Comparison of ENCODE assay signal across 24 cellular contexts in genomic region chr1:21001042-21001441, GRCh38.
DNase-seq lines count a peak whose midpoint lies in the region; ATAC-seq and TF ChIP-seq lines count a peak whose summit lies in the region.
"Had no signal": no experiment of that assay in that cellular context is flagged by ENCODE, and none has a peak within 500 bp of the region (broad histone marks: within the 10 kb centered on the region; RNA-seq: fewer than 3 reads in every experiment).

No MANE protein-coding gene starts in this region.

- CTCF ChIA-PET in HEK293 (lab: Yijun Ruan, JAX): no interaction called here

- H3K18ac ChIP-seq in neuronal stem cell (ENCODE audit: low read length): no peak overlapping the region

- WGBS in sigmoid colon, 2 donors: 83 to 85% methylated on average over 2 of the region's 2 CpGs
- no CpG with 5 or more reads among the region's 2 CpGs for WGBS in neuronal stem cell (ENCODE audit: extremely low coverage in 2 of 2, insufficient read length in 2 of 2, insufficient replicate concordance in 1 of 2), 2 donors

- no peaks in the 10 kb centered on the region for H3K79me1 ChIP-seq in neuronal stem cell (ENCODE audit: low read depth, low read length)

- H3K4me3 ChIP-seq in HEK293 (ENCODE audit: low read depth, low read length) (no peak overlapping the region), SK-N-MC (no peak overlapping the region), sigmoid colon (no peak overlapping the region), neuronal stem cell (ENCODE audit: low read length in 2 of 2) (no peak overlapping the region)
- H3K4me3 ChIP-seq: BLaER1 treated with 17β-estradiol and CSF1 and Interleukin-3, amounts not matched to agents 10 nM and 100 nM; GM12878; GM23248 had no signal

- TF ChIP-seq EP300 in sigmoid colon (IDR thresholded peaks at IDR 0.05): no peak

- H4K8ac ChIP-seq in neuronal stem cell (ENCODE audit: low read depth, low read length): no peak overlapping the region

- H3K9me3 ChIP-seq in HEK293 (ENCODE audit: control insufficient read depth, insufficient read depth, low read depth, low read length): no peaks in the 10 kb centered on the region
- no peaks in the 10 kb centered on the region for H3K9me3 ChIP-seq in SK-N-MC (ENCODE audit: low read depth, low read length)
- H3K9me3 ChIP-seq in sigmoid colon: no peaks in the 10 kb centered on the region
- H3K9me3 ChIP-seq in neuronal stem cell (replicated peaks in 1 of 2; ENCODE audit: control insufficient read depth in 2 of 2, insufficient read depth in 1 of 2, low read depth in 1 of 2, low read length in 2 of 2): no peaks in the 10 kb centered on the region
- H3K9me3 ChIP-seq: BLaER1 treated with 17β-estradiol and CSF1 and Interleukin-3, amounts not matched to agents 10 nM and 100 nM; Caco-2 had no signal

- H3K4me2 ChIP-seq in neuronal stem cell (ENCODE audit: insufficient read depth, low read length, poor library complexity, severe bottlenecking): no peak overlapping the region
- H3K4me2 ChIP-seq: BLaER1 treated with 17β-estradiol and CSF1 and Interleukin-3, amounts not matched to agents 10 nM and 100 nM had no signal

- no peak overlapping the region for H2BK15ac ChIP-seq in neuronal stem cell (ENCODE audit: low read length)

- no peaks in the 10 kb centered on the region for H3K9me3 Mint-ChIP-seq in memory B cell
- H3K9me3 Mint-ChIP-seq: CD4-positive, alpha-beta memory T cell had no signal

- TF ChIP-seq CTCF in HEK293 (tag by site-specific recombination; IDR thresholded peaks at IDR 0.05): no peak
- no peak for TF ChIP-seq CTCF in sigmoid colon (IDR thresholded peaks at IDR 0.05)

- H2AFZ ChIP-seq in neuronal stem cell (ENCODE audit: low read length): no peak overlapping the region
- H2AFZ ChIP-seq: GM23248 had no signal

- H3K27ac ChIP-seq in HEK293 (ENCODE audit: extremely low read depth, low read depth, low read length) (no peak overlapping the region), SK-N-MC (peak overlapping the region; percentile 12; the same call in 1 of the 2 replicates), sigmoid colon (peak overlapping the region in 3 of 4 donors; percentile 13 to 48 (median 43)), neuronal stem cell (replicated peaks; ENCODE audit: low read length) (no peak overlapping the region)
- H3K27ac ChIP-seq: BLaER1 treated with 17β-estradiol and CSF1 and Interleukin-3, amounts not matched to agents 10 nM and 100 nM; GM23248; RWPE1 had no signal

- no peak overlapping the region for H3K4ac ChIP-seq in neuronal stem cell (ENCODE audit: low read length)

- no peak overlapping the region for H3K4me3 Mint-ChIP-seq in memory B cell
- H3K4me3 Mint-ChIP-seq: CD4-positive, alpha-beta memory T cell had no signal

- H3K9ac ChIP-seq in SK-N-MC (ENCODE audit: insufficient read length) (no peak overlapping the region), neuronal stem cell (ENCODE audit: low read depth, low read length, poor library complexity) (no peak overlapping the region)
- H3K9ac ChIP-seq: BLaER1 treated with 17β-estradiol and CSF1 and Interleukin-3, amounts not matched to agents 10 nM and 100 nM; GM23248 had no signal

- H3K27ac Mint-ChIP-seq in memory B cell: peak overlapping the region; percentile 9
- H3K27ac Mint-ChIP-seq: CD4-positive, alpha-beta memory T cell had no signal

- H3K36me3 Mint-ChIP-seq in memory B cell: peaks cover 7% of the 10 kb centered on the region

- H2BK120ac ChIP-seq in neuronal stem cell (ENCODE audit: low read depth, low read length): no peak overlapping the region

- no peaks in the 10 kb centered on the region for H3K27me3 Mint-ChIP-seq in memory B cell
- H3K27me3 Mint-ChIP-seq: CD4-positive, alpha-beta memory T cell had no signal

- H4K91ac ChIP-seq in neuronal stem cell (ENCODE audit: low read depth, low read length, poor library complexity): no peak overlapping the region

- intact Hi-C loops in sigmoid colon (cut with DNase I): no loop called here

- H2BK12ac ChIP-seq in neuronal stem cell (ENCODE audit: low read length): no peak overlapping the region

- ATAC-seq in memory B cell (ENCODE audit: low read depth): no peak
- ATAC-seq: GM12878, Panc1 had no signal

- H3K4me1 ChIP-seq in HEK293 (ENCODE audit: control insufficient read depth, insufficient read depth, low read length) (peaks cover 18% of the 10 kb centered on the region; the same call in 1 of the 2 replicates), sigmoid colon (peaks cover 0 to 36% (median 24%) of the 10 kb centered on the region in 4 donors), neuronal stem cell (ENCODE audit: control insufficient read depth in 2 of 2, insufficient read depth in 1 of 2, low read depth in 1 of 2, low read length in 2 of 2) (peaks cover 2% of the 10 kb centered on the region in 2 donors)
- H3K4me1 ChIP-seq: BLaER1 treated with 17β-estradiol and CSF1 and Interleukin-3, amounts not matched to agents 10 nM and 100 nM; Caco-2 had no signal

- no peak overlapping the region for H3K14ac ChIP-seq in neuronal stem cell (ENCODE audit: low read length)

- H3K23ac ChIP-seq in neuronal stem cell (ENCODE audit: low read depth, low read length, poor library complexity): no peak overlapping the region

- H2BK5ac ChIP-seq in neuronal stem cell (ENCODE audit: low read length): no peak overlapping the region

- no peak for TF ChIP-seq POLR2A in sigmoid colon (IDR thresholded peaks at IDR 0.05)

- POLR2A ChIA-PET in HEK293 (lab: Yijun Ruan, JAX): no interaction called here

- no peaks in the 10 kb centered on the region for H3K4me1 Mint-ChIP-seq in memory B cell

- H3K27me3 ChIP-seq in sigmoid colon (no peaks in the 10 kb centered on the region), neuronal stem cell (ENCODE audit: control insufficient read depth in 3 of 3, insufficient read depth in 3 of 3, low read depth in 1 of 3, low read length in 3 of 3) (no peaks in the 10 kb centered on the region)
- H3K27me3 ChIP-seq: BLaER1 treated with 17β-estradiol and CSF1 and Interleukin-3, amounts not matched to agents 10 nM and 100 nM had no signal

- DNase-seq in SK-N-MC (ENCODE audit: low read depth, low spot score) (no peak), memory B cell (ENCODE audit: low spot score in 2 of 2) (no peak), sigmoid colon (no peak), LoVo (ENCODE audit: low spot score) (no peak), germinal center (ENCODE audit: low spot score) (no peak), neuronal stem cell (ENCODE audit: low spot score) (no peak)
- no peak for DNase-seq in activated effector memory CD4-positive, alpha-beta T cell treated with anti-CD3 and anti-CD28 coated beads, Interleukin-2, amount 50 U/mL, for 16 hours
- DNase-seq: AML-193; Caco-2; CD4-positive, alpha-beta memory T cell; GDM1; GM23248; H7; Kasumi-1; NCI-H1105 treated with DMSO at 0.1 percent for 48 hours; NCI-H146; NCI-H1930; NCI-H526; SHP77 had no signal

- no peak overlapping the region for H2AK5ac ChIP-seq in neuronal stem cell (ENCODE audit: low read depth, low read length)

- H3K36me3 ChIP-seq in HEK293 (ENCODE audit: control insufficient read depth in 2 of 2, insufficient read depth in 1 of 2, low read length in 2 of 2): peaks cover 0 to 16% of the 10 kb centered on the region in 2 experiments; a peak in 1 of 3 replicates
- H3K36me3 ChIP-seq in SK-N-MC (ENCODE audit: insufficient read depth, low read length): no peaks in the 10 kb centered on the region; the same call in 1 of the 2 replicates
- H3K36me3 ChIP-seq in sigmoid colon: no peaks in the 10 kb centered on the region
- peaks cover 0 to 12% of the 10 kb centered on the region in 2 donors for H3K36me3 ChIP-seq in neuronal stem cell (replicated peaks in 1 of 2; ENCODE audit: control insufficient read depth in 2 of 2, insufficient read depth in 2 of 2, low read length in 2 of 2)

TF ChIP-seq in HEK293, 187 proteins besides CTCF, POLR2A, EP300 and RAD21:
- TF ChIP-seq ZNF600 (tag by site-specific recombination; IDR thresholded peaks at IDR 0.05) (peak; percentile 33; the same call in 1 of the 2 replicates), OVOL3 (tag by site-specific recombination; IDR thresholded peaks at IDR 0.05) (no peak), IKZF3 (tag by site-specific recombination; IDR thresholded peaks at IDR 0.05) (0 out of 2 replicates have a peak, but pooled peaks have one; percentile 10)

Comparison
In these comparisons a context has a peak if more than half of its experiments do, and no peak if none do; other contexts are left out.
1. H3K27ac ChIP-seq: peak in SK-N-MC (single experiment) and sigmoid colon (3 of 4); none in HEK293 (single experiment) and neuronal stem cell (single experiment).